Comparison of ENCODE assay signal across 1 cellular context in genomic region chr2:206764673-206765241, GRCh38.
TF ChIP-seq lines count a peak whose summit lies in the region.

No MANE protein-coding gene starts in this region.

TF ChIP-seq in HepG2, 621 proteins besides CTCF, POLR2A, EP300 and RAD21 (continues in another document):
- TF ChIP-seq ISX (CRISPR knock-in tag; conservative IDR thresholded peaks at IDR 0.05) (0 out of 2 replicates have a peak, but pooled peaks have one; percentile 17), ZNF782 (CRISPR knock-in tag; IDR thresholded peaks at IDR 0.05; ENCODE audit: borderline replicate concordance) (peak; percentile 80; the same call in 1 of the 2 replicates), ZNF205 (CRISPR knock-in tag; IDR thresholded peaks at IDR 0.05) (no peak), SRY (CRISPR knock-in tag; IDR thresholded peaks at IDR 0.05) (peak; percentile 56; the same call in 1 of the 2 replicates), ZMYM4 (CRISPR knock-in tag; IDR thresholded peaks at IDR 0.05) (no peak), ZNF224 (CRISPR knock-in tag; IDR thresholded peaks at IDR 0.05) (peak; percentile 42; the same call in 1 of the 2 replicates), RARG (CRISPR knock-in tag; IDR thresholded peaks at IDR 0.05; ENCODE audit: low read depth) (no peak), ZNF724P (CRISPR knock-in tag; IDR thresholded peaks at IDR 0.05; ENCODE audit: borderline replicate concordance) (peak; percentile 52; the same call in 1 of the 2 replicates), PITX1 (CRISPR knock-in tag; IDR thresholded peaks at IDR 0.05) (0 out of 2 replicates have a peak, but pooled peaks have one; percentile 6), ZFP82 (CRISPR knock-in tag; IDR thresholded peaks at IDR 0.05; ENCODE audit: borderline replicate concordance) (peak; percentile 46; the same call in 1 of the 2 replicates), CHCHD3 (CRISPR knock-in tag; IDR thresholded peaks at IDR 0.05) (0 out of 2 replicates have a peak, but pooled peaks have one; percentile 4), GZF1 (CRISPR knock-in tag; IDR thresholded peaks at IDR 0.05) (no peak), GATA4 (IDR thresholded peaks at IDR 0.05; ENCODE audit: borderline replicate concordance, low read depth) (no peak), WIZ (CRISPR knock-in tag; IDR thresholded peaks at IDR 0.05) (no peak), ZNF776 (CRISPR knock-in tag; IDR thresholded peaks at IDR 0.05) (0 out of 2 replicates have a peak, but pooled peaks have one; percentile 3), ETV5 (CRISPR knock-in tag; IDR thresholded peaks at IDR 0.05; ENCODE audit: borderline replicate concordance) (no peak), ZSCAN29 (CRISPR knock-in tag; conservative IDR thresholded peaks at IDR 0.05) (0 out of 2 replicates have a peak, but pooled peaks have one; percentile 2), RXRA (CRISPR knock-in tag; IDR thresholded peaks at IDR 0.05) (0 out of 2 replicates have a peak, but pooled peaks have one; percentile 16), THAP11 (CRISPR knock-in tag; IDR thresholded peaks at IDR 0.05) (no peak), ZNF230 (CRISPR knock-in tag; IDR thresholded peaks at IDR 0.05) (0 out of 2 replicates have a peak, but pooled peaks have one; percentile 8), NFYC (CRISPR knock-in tag; IDR thresholded peaks at IDR 0.05) (no peak), ZBTB10 (CRISPR knock-in tag; IDR thresholded peaks at IDR 0.05; ENCODE audit: borderline replicate concordance) (peak; percentile 14; the same call in 1 of the 2 replicates), SOX13 (IDR thresholded peaks at IDR 0.05) (no peak), SOX13 (CRISPR knock-in tag; conservative IDR thresholded peaks at IDR 0.05 in 1 of 2, IDR thresholded peaks at IDR 0.05 in 1 of 2) (no peak), ZNF816 (CRISPR knock-in tag; IDR thresholded peaks at IDR 0.05; ENCODE audit: borderline replicate concordance) (0 out of 2 replicates have a peak, but pooled peaks have one; percentile 19), SAP130 (CRISPR knock-in tag; IDR thresholded peaks at IDR 0.05; ENCODE audit: low read depth) (no peak), RARA (CRISPR knock-in tag; IDR thresholded peaks at IDR 0.05) (no peak), ZNF605 (CRISPR knock-in tag; IDR thresholded peaks at IDR 0.05) (peak; percentile 36; the same call in 1 of the 2 replicates), ARID4A (CRISPR knock-in tag; IDR thresholded peaks at IDR 0.05; ENCODE audit: borderline replicate concordance) (no peak), CEBPB (IDR thresholded peaks at IDR 0.05; ENCODE audit: borderline replicate concordance, low read depth, low read length) (peak; percentile 27; the same call in 1 of the 2 replicates), NPAS2 (CRISPR knock-in tag; IDR thresholded peaks at IDR 0.05; ENCODE audit: borderline replicate concordance) (no peak), NFIC (IDR thresholded peaks at IDR 0.05; ENCODE audit: low read length) (no peak; the same call in 1 of the 2 replicates), ZNF558 (CRISPR knock-in tag; IDR thresholded peaks at IDR 0.05; ENCODE audit: borderline replicate concordance) (0 out of 2 replicates have a peak, but pooled peaks have one; percentile 7), ZNF766 (CRISPR knock-in tag; IDR thresholded peaks at IDR 0.05; ENCODE audit: borderline replicate concordance) (peak; percentile 65), KDM1A (CRISPR knock-in tag; IDR thresholded peaks at IDR 0.05) (no peak), KDM3A (CRISPR knock-in tag; IDR thresholded peaks at IDR 0.05; ENCODE audit: low read depth) (no peak), FOXO1 (CRISPR knock-in tag; IDR thresholded peaks at IDR 0.05) (no peak), ZNF263 (CRISPR knock-in tag; IDR thresholded peaks at IDR 0.05) (peak; percentile 44; the same call in 1 of the 2 replicates)
- TF ChIP-seq, protein P1, sequence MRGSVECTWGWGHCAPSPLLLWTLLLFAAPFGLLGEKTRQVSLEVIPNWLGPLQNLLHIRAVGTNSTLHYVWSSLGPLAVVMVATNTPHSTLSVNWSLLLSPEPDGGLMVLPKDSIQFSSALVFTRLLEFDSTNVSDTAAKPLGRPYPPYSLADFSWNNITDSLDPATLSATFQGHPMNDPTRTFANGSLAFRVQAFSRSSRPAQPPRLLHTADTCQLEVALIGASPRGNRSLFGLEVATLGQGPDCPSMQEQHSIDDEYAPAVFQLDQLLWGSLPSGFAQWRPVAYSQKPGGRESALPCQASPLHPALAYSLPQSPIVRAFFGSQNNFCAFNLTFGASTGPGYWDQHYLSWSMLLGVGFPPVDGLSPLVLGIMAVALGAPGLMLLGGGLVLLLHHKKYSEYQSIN (CRISPR knock-in tag; IDR thresholded peaks at IDR 0.05; ENCODE audit: borderline replicate concordance) = peak; percentile 71; the same call in 1 of the 2 replicates
- TF ChIP-seq, protein P2, sequence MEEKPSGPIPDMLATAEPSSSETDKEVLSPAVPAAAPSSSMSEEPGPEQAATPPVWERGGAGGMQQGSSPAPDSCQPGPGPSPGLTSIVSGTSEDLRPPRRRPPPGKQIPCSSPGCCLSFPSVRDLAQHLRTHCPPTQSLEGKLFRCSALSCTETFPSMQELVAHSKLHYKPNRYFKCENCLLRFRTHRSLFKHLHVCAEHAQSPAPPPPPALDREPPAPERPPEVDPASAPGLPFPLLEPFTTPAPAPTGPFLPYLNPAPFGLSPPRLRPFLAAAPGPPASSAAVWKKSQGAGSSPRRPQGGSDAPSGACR (CRISPR knock-in tag; IDR thresholded peaks at IDR 0.05) = no peak
- TF ChIP-seq, protein P3, sequence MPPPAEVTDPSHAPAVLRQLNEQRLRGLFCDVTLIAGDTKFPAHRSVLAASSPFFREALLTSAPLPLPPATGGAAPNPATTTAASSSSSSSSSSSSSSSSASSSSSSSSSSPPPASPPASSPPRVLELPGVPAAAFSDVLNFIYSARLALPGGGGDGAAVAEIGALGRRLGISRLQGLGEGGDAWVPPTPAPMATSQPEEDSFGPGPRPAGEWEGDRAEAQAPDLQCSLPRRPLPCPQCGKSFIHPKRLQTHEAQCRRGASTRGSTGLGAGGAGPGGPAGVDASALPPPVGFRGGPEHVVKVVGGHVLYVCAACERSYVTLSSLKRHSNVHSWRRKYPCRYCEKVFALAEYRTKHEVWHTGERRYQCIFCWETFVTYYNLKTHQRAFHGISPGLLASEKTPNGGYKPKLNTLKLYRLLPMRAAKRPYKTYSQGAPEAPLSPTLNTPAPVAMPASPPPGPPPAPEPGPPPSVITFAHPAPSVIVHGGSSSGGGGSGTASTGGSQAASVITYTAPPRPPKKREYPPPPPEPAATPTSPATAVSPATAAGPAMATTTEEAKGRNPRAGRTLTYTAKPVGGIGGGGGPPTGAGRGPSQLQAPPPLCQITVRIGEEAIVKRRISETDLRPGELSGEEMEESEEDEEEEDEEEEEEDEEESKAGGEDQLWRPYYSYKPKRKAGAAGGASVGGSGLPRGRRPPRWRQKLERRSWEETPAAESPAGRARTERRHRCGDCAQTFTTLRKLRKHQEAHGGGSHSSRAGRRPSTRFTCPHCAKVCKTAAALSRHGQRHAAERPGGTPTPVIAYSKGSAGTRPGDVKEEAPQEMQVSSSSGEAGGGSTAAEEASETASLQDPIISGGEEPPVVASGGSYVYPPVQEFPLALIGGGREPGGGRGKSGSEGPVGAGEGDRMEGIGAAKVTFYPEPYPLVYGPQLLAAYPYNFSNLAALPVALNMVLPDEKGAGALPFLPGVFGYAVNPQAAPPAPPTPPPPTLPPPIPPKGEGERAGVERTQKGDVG (CRISPR knock-in tag; IDR thresholded peaks at IDR 0.05; ENCODE audit: borderline replicate concordance) = no peak
- TF ChIP-seq, protein P4, sequence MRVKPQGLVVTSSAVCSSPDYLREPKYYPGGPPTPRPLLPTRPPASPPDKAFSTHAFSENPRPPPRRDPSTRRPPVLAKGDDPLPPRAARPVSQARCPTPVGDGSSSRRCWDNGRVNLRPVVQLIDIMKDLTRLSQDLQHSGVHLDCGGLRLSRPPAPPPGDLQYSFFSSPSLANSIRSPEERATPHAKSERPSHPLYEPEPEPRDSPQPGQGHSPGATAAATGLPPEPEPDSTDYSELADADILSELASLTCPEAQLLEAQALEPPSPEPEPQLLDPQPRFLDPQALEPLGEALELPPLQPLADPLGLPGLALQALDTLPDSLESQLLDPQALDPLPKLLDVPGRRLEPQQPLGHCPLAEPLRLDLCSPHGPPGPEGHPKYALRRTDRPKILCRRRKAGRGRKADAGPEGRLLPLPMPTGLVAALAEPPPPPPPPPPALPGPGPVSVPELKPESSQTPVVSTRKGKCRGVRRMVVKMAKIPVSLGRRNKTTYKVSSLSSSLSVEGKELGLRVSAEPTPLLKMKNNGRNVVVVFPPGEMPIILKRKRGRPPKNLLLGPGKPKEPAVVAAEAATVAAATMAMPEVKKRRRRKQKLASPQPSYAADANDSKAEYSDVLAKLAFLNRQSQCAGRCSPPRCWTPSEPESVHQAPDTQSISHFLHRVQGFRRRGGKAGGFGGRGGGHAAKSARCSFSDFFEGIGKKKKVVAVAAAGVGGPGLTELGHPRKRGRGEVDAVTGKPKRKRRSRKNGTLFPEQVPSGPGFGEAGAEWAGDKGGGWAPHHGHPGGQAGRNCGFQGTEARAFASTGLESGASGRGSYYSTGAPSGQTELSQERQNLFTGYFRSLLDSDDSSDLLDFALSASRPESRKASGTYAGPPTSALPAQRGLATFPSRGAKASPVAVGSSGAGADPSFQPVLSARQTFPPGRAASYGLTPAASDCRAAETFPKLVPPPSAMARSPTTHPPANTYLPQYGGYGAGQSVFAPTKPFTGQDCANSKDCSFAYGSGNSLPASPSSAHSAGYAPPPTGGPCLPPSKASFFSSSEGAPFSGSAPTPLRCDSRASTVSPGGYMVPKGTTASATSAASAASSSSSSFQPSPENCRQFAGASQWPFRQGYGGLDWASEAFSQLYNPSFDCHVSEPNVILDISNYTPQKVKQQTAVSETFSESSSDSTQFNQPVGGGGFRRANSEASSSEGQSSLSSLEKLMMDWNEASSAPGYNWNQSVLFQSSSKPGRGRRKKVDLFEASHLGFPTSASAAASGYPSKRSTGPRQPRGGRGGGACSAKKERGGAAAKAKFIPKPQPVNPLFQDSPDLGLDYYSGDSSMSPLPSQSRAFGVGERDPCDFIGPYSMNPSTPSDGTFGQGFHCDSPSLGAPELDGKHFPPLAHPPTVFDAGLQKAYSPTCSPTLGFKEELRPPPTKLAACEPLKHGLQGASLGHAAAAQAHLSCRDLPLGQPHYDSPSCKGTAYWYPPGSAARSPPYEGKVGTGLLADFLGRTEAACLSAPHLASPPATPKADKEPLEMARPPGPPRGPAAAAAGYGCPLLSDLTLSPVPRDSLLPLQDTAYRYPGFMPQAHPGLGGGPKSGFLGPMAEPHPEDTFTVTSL (CRISPR knock-in tag; IDR thresholded peaks at IDR 0.05; ENCODE audit: borderline replicate concordance) = no peak
- TF ChIP-seq, protein P5, sequence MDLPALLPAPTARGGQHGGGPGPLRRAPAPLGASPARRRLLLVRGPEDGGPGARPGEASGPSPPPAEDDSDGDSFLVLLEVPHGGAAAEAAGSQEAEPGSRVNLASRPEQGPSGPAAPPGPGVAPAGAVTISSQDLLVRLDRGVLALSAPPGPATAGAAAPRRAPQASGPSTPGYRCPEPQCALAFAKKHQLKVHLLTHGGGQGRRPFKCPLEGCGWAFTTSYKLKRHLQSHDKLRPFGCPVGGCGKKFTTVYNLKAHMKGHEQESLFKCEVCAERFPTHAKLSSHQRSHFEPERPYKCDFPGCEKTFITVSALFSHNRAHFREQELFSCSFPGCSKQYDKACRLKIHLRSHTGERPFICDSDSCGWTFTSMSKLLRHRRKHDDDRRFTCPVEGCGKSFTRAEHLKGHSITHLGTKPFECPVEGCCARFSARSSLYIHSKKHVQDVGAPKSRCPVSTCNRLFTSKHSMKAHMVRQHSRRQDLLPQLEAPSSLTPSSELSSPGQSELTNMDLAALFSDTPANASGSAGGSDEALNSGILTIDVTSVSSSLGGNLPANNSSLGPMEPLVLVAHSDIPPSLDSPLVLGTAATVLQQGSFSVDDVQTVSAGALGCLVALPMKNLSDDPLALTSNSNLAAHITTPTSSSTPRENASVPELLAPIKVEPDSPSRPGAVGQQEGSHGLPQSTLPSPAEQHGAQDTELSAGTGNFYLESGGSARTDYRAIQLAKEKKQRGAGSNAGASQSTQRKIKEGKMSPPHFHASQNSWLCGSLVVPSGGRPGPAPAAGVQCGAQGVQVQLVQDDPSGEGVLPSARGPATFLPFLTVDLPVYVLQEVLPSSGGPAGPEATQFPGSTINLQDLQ (CRISPR knock-in tag; IDR thresholded peaks at IDR 0.05) = no peak
